Comparison of ENCODE assay signal across 20 cellular contexts in genomic region chr4:53764761-53765490, GRCh38.
A peak's percentile ranks its signal among the peaks of the same experiment; 100 is the strongest.
DNase-seq lines count a peak whose midpoint lies in the region; ATAC-seq and TF ChIP-seq lines count a peak whose summit lies in the region.
"Had no signal": no experiment of that assay in that cellular context is flagged by ENCODE, and none has a peak within 500 bp of the region (broad histone marks: within the 10 kb centered on the region; RNA-seq: fewer than 3 reads in every experiment).

No MANE protein-coding gene starts in this region.

- H3K27ac ChIP-seq in smooth muscle cell (ENCODE audit: low read depth) = peak overlapping the region; percentile 33
- H3K27ac ChIP-seq: epithelial cell of prostate, HL-60 had no signal

- 49% methylated on average over 3 of the region's 3 CpGs for WGBS in smooth muscle cell (ENCODE audit: low lambda C conversion rate)

- no peaks in the 10 kb centered on the region for H3K79me2 ChIP-seq in smooth muscle cell (ENCODE audit: low read depth)

- H4K20me1 ChIP-seq in smooth muscle cell (ENCODE audit: low read depth) = no peaks in the 10 kb centered on the region

- H3F3A ChIP-seq in smooth muscle cell (ENCODE audit: low read depth) = peaks cover 19% of the 10 kb centered on the region

- H3K27me3 ChIP-seq in smooth muscle cell (ENCODE audit: low read depth) = no peaks in the 10 kb centered on the region
- H3K27me3 ChIP-seq: ascending aorta had no signal

- H3K36me3 ChIP-seq in smooth muscle cell (ENCODE audit: low read depth) = no peaks in the 10 kb centered on the region
- H3K36me3 ChIP-seq: ascending aorta had no signal

- ATAC-seq in left lobe of liver (peak; percentile 37), HG03108 (IDR thresholded peaks at IDR 0.05; ENCODE audit: unreplicated experiment) (no peak)
- ATAC-seq: activated CD4-positive, alpha-beta T cell treated with anti-CD3 and anti-CD28 coated beads for 36 hours; K562 had no signal

- H2AFZ ChIP-seq in smooth muscle cell (ENCODE audit: low read depth) = peak overlapping the region; percentile 42

- DNase-seq in ELR (ENCODE audit: low read depth) (peak; percentile 4), astrocyte of the hippocampus (ENCODE audit: low read depth, low spot score) (peak; percentile 28), left lobe of liver (ENCODE audit: low spot score) (no peak), smooth muscle cell (lab: John Stamatoyannopoulos, UW; ENCODE audit: unreplicated experiment) (no peak), DMS114 treated with DMSO at 0.1 percent for 48 hours (lab: John Stamatoyannopoulos, UW; ENCODE audit: unreplicated experiment) (no peak), NCI-H2171 (lab: John Stamatoyannopoulos, UW) (no peak)
- no peak for DNase-seq in stimulated activated naive CD4-positive, alpha-beta T cell treated with Interleukin-2 at 50 U/mL for 16 hours (lab: John Stamatoyannopoulos, UW)
- DNase-seq: activated CD4-positive, alpha-beta T cell treated with anti-CD3 and anti-CD28 coated beads for 36 hours; activated CD8-positive, alpha-beta memory T cell treated with anti-CD3 and anti-CD28 coated beads, Interleukin-2, amount 50 U/mL, for 48 hours; Caco-2; GDM1; glutamatergic neuron; NCI-H1048; PC-3 had no signal

- H3K9me3 ChIP-seq in smooth muscle cell (replicated peaks; ENCODE audit: low read depth) = no peaks in the 10 kb centered on the region
- H3K9me3 ChIP-seq: ascending aorta, Caco-2 had no signal

- no peaks in the 10 kb centered on the region for H3K4me1 ChIP-seq in smooth muscle cell (ENCODE audit: low read depth)
- H3K4me1 ChIP-seq: Caco-2 had no signal

- no peak for TF ChIP-seq CTCF in smooth muscle cell (IDR thresholded peaks at IDR 0.05; ENCODE audit: borderline replicate concordance, insufficient read depth, poor library complexity, severe bottlenecking)

- H3K9ac ChIP-seq in smooth muscle cell (ENCODE audit: low read depth) = no peak overlapping the region

- no peak overlapping the region for H3K4me3 ChIP-seq in smooth muscle cell
- H3K4me3 ChIP-seq: ascending aorta, K562, lung had no signal

- H3K4me2 ChIP-seq in smooth muscle cell = no peak overlapping the region

Comparison
In these comparisons a context has a peak if more than half of its experiments do, and no peak if none do; other contexts are left out.
1. DNase-seq: peak in ELR (single experiment) and astrocyte of the hippocampus (single experiment); none in left lobe of liver (single experiment), smooth muscle cell (single experiment), DMS114 treated with DMSO at 0.1 percent for 48 hours (single experiment), stimulated activated naive CD4-positive, alpha-beta T cell treated with Interleukin-2 at 50 U/mL for 16 hours (single experiment) and NCI-H2171 (single experiment).